ENCODE assay signal across 29 cellular contexts in the genomic region with DNA sequence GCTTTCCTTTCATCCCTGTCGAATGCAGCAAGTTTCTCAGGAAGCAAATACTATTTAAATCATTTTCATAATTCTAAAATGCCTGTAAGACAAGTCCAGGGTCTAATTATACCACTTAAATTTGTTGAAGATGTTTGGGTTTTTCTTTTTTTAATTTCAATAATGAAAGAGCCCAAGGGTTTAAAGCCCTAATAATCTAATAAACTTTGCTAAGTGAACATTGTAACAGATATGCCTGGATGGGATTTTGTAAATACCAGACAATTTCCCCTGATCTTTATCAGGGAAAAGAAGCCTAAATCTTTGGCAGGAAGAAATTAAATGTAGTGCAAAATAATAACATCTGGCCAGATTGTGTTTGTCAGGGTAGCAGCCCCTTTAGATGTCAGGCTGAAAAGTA. TPM values are rescaled to one million over a fixed set of nuclear protein-coding genes. Genes with fewer than 3 reads are reported as not detected.
"Had no signal": no experiment of that assay in that cellular context is flagged by ENCODE, and none has a peak within 500 bp of the region (broad histone marks: within the 10 kb centered on the region; RNA-seq: fewer than 3 reads in every experiment).

No MANE protein-coding gene starts in this region.

- H3K27me3 ChIP-seq: brain microvascular endothelial cell had no signal

- H3K36me3 ChIP-seq: brain microvascular endothelial cell had no signal

- ATAC-seq: activated CD4-positive, alpha-beta T cell treated with anti-CD3 and anti-CD28 coated beads for 36 hours; activated CD4-positive, CD25-positive, alpha-beta regulatory T cell treated with anti-CD3 and anti-CD28 coated beads, Interleukin-2, amount 50 U/mL, for 24 hours; activated CD8-positive, alpha-beta memory T cell treated with anti-CD3 and anti-CD28 coated beads, Interleukin-2, amount 10 ng/mL, durations not matched to agents 7 days and 5 days; activated naive CD8-positive, alpha-beta T cell treated with anti-CD3 and anti-CD28 coated beads, Interleukin-2, amount 50 U/mL, for 24 hours; K562; Panc1; WTC11 had no signal

- FAIRE-seq: colon, K562 had no signal

- DNase-seq: activated CD4-positive, alpha-beta memory T cell treated with anti-CD3 and anti-CD28 coated beads for 36 hours; activated CD4-positive, alpha-beta T cell treated with anti-CD3 and anti-CD28 coated beads for 36 hours; activated CD4-positive, alpha-beta T cell treated with anti-CD3 and anti-CD28 coated beads, Interleukin-2, amount 50 U/mL, for 1 hour; activated CD8-positive, alpha-beta memory T cell treated with anti-CD3 and anti-CD28 coated beads for 24 hours; activated CD8-positive, alpha-beta memory T cell treated with anti-CD3 and anti-CD28 coated beads, Interleukin-2, amount 10 ng/mL, durations not matched to agents 7 days and 5 days; activated CD8-positive, alpha-beta memory T cell treated with anti-CD3 and anti-CD28 coated beads, Interleukin-2, amount 50 U/mL, for 48 hours; activated effector memory CD4-positive, alpha-beta T cell treated with Interleukin-2 at 50 U/mL for 16 hours; activated naive CD4-positive, alpha-beta T cell treated with anti-CD3 and anti-CD28 coated beads, Interleukin-2, amount 10 ng/mL, durations not matched to agents 7 days and 5 days; activated naive CD8-positive, alpha-beta T cell treated with anti-CD3 and anti-CD28 coated beads, Interleukin-2, amount 50 U/mL, for 24 hours; activated T-cell treated with anti-CD3 and anti-CD28 coated beads, Interleukin-2, amount 50 U/mL, for 48 hours; anterior cingulate cortex; brain microvascular endothelial cell; central memory CD4-positive, alpha-beta T cell; NCI-H1105; NCI-H1417 treated with DMSO at 0.1 percent for 48 hours; NCI-H1694; NCI-H1930; NCI-H2081 treated with DMSO at 0.1 percent for 48 hours; NCI-H446; NCI-H510A treated with DMSO at 0.1 percent for 48 hours; NCI-H526 treated with DMSO at 0.1 percent for 48 hours; NCI-H774; SHP77 treated with DMSO at 0.1 percent for 48 hours had no signal

- H3K4me3 ChIP-seq: K562 had no signal

- H3K27ac ChIP-seq: brain microvascular endothelial cell had no signal

RNA-seq across cellular contexts. Expression of a gene that starts 45.7 kb away (rescaled TPM):
- total RNA-seq: activated CD8-positive, alpha-beta memory T cell treated with anti-CD3 and anti-CD28 coated beads, Interleukin-2, amount 10 ng/mL, durations not matched to agents 7 days and 5 days; M059J had no signal
- polyA plus RNA-seq: K562 had no signal
